Comparison of ENCODE assay signal across 1 cellular context in the genomic region with DNA sequence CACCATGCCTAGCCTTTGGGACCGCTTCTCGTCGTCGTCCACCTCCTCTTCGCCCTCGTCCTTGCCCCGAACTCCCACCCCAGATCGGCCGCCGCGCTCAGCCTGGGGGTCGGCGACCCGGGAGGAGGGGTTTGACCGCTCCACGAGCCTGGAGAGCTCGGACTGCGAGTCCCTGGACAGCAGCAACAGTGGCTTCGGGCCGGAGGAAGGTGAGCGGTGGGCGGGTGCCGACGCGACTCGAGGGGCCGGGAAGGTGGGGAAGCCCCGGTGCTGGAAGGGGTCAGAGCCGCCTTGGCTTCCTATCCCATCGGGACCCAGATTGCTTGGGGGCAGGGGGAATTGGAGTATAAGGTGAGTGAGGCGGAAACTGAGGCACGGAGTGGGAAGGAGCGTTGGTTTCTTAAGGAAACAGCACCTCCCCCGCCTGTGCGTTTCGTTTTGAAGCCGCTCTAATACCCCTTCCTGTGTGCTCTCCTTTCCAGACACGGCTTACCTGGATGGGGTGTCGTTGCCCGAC.
TF ChIP-seq lines count a peak whose summit lies in the region.

No MANE protein-coding gene starts in this region.

TF ChIP-seq in K562, 482 proteins besides CTCF, POLR2A, EP300 and RAD21 (continued from another document and continues in another):
- TF ChIP-seq, protein P1, sequence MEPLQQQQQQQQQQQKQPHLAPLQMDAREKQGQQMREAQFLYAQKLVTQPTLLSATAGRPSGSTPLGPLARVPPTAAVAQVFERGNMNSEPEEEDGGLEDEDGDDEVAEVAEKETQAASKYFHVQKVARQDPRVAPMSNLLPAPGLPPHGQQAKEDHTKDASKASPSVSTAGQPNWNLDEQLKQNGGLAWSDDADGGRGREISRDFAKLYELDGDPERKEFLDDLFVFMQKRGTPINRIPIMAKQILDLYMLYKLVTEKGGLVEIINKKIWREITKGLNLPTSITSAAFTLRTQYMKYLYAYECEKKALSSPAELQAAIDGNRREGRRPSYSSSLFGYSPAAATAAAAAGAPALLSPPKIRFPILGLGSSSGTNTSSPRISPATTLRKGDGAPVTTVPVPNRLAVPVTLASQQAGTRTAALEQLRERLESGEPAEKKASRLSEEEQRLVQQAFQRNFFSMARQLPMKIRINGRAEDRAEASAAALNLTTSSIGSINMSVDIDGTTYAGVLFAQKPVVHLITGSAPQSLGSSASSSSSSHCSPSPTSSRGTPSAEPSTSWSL (CRISPR knock-in tag; IDR thresholded peaks at IDR 0.05; ENCODE audit: borderline replicate concordance): no peak
- TF ChIP-seq TBL1XR1 (IDR thresholded peaks at IDR 0.05; ENCODE audit: low read length in 2 of 2): no peak
- TF ChIP-seq, protein P2, sequence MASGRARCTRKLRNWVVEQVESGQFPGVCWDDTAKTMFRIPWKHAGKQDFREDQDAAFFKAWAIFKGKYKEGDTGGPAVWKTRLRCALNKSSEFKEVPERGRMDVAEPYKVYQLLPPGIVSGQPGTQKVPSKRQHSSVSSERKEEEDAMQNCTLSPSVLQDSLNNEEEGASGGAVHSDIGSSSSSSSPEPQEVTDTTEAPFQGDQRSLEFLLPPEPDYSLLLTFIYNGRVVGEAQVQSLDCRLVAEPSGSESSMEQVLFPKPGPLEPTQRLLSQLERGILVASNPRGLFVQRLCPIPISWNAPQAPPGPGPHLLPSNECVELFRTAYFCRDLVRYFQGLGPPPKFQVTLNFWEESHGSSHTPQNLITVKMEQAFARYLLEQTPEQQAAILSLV (tag; IDR thresholded peaks at IDR 0.05): no peak
- no peak for TF ChIP-seq FOXK2 (conservative IDR thresholded peaks at IDR 0.05 in 1 of 2, IDR thresholded peaks at IDR 0.05 in 1 of 2; ENCODE audit: low read depth in 2 of 2)
- TF ChIP-seq TAL1 (IDR thresholded peaks at IDR 0.05): no peak
- TF ChIP-seq TCF3 (CRISPR knock-in tag; IDR thresholded peaks at IDR 0.05): no peak
- peak; percentile 80 for TF ChIP-seq RBFOX2 (IDR thresholded peaks at IDR 0.05; ENCODE audit: low read depth, low read length)
- TF ChIP-seq KDM2B (CRISPR knock-in tag; IDR thresholded peaks at IDR 0.05): peak; percentile 67; the same call in 1 of the 2 replicates
- TF ChIP-seq, protein P3, sequence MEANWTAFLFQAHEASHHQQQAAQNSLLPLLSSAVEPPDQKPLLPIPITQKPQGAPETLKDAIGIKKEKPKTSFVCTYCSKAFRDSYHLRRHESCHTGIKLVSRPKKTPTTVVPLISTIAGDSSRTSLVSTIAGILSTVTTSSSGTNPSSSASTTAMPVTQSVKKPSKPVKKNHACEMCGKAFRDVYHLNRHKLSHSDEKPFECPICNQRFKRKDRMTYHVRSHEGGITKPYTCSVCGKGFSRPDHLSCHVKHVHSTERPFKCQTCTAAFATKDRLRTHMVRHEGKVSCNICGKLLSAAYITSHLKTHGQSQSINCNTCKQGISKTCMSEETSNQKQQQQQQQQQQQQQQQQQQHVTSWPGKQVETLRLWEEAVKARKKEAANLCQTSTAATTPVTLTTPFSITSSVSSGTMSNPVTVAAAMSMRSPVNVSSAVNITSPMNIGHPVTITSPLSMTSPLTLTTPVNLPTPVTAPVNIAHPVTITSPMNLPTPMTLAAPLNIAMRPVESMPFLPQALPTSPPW (CRISPR knock-in tag; IDR thresholded peaks at IDR 0.05): no peak
- TF ChIP-seq ERF (CRISPR knock-in tag; IDR thresholded peaks at IDR 0.05): 0 out of 2 replicates have a peak, but pooled peaks have one; percentile 7
- no peak for TF ChIP-seq HLTF (IDR thresholded peaks at IDR 0.05)
- TF ChIP-seq MTA1 (IDR thresholded peaks at IDR 0.05; ENCODE audit: borderline replicate concordance): peak; percentile 52; the same call in 1 of the 2 replicates
- no peak for TF ChIP-seq FOXP1 (CRISPR knock-in tag; IDR thresholded peaks at IDR 0.05)
- TF ChIP-seq MYBL2 (IDR thresholded peaks at IDR 0.05; ENCODE audit: low read depth): no peak
- no peak for TF ChIP-seq MYBL2 (CRISPR knock-in tag; IDR thresholded peaks at IDR 0.05; ENCODE audit: borderline replicate concordance)
- no peak for TF ChIP-seq PML (IDR thresholded peaks at IDR 0.05; ENCODE audit: low read length)
- no peak for TF ChIP-seq EHMT2 (IDR thresholded peaks at IDR 0.05)
- 0 out of 2 replicates have a peak, but pooled peaks have one; percentile 23 for TF ChIP-seq GTF2A2 (tag; IDR thresholded peaks at IDR 0.05)
- no peak for TF ChIP-seq C11orf30 (IDR thresholded peaks at IDR 0.05; ENCODE audit: low read depth)
- TF ChIP-seq CBFA2T3 (IDR thresholded peaks at IDR 0.05): no peak
- TF ChIP-seq JUN (IDR thresholded peaks at IDR 0.05; ENCODE audit: borderline replicate concordance, low read depth, low read length): no peak
- no peak for TF ChIP-seq JUN (CRISPR knock-in tag; IDR thresholded peaks at IDR 0.05; ENCODE audit: borderline replicate concordance)
- TF ChIP-seq NFIC (IDR thresholded peaks at IDR 0.05): no peak
- TF ChIP-seq ZFPM2 (CRISPR knock-in tag; IDR thresholded peaks at IDR 0.05): peak; percentile 48
- TF ChIP-seq NR2C2 (CRISPR knock-in tag; IDR thresholded peaks at IDR 0.05): no peak
- TF ChIP-seq NR2C2 (tag; IDR thresholded peaks at IDR 0.05): no peak
- no peak for TF ChIP-seq SRSF1 (IDR thresholded peaks at IDR 0.05; ENCODE audit: low read depth, low read length)
- no peak for TF ChIP-seq FOXK1 (CRISPR knock-in tag; IDR thresholded peaks at IDR 0.05; ENCODE audit: borderline replicate concordance)
- peak; percentile 24 to 58; a peak in 3 of 4 replicates for TF ChIP-seq TRIM24 (IDR thresholded peaks at IDR 0.05)
- TF ChIP-seq ZNF146 (CRISPR knock-in tag; IDR thresholded peaks at IDR 0.05; ENCODE audit: unreplicated experiment): no peak
- TF ChIP-seq CSDE1 (IDR thresholded peaks at IDR 0.05): no peak
- no peak for TF ChIP-seq ZNF75A (CRISPR knock-in tag; IDR thresholded peaks at IDR 0.05)
- TF ChIP-seq, protein P4, sequence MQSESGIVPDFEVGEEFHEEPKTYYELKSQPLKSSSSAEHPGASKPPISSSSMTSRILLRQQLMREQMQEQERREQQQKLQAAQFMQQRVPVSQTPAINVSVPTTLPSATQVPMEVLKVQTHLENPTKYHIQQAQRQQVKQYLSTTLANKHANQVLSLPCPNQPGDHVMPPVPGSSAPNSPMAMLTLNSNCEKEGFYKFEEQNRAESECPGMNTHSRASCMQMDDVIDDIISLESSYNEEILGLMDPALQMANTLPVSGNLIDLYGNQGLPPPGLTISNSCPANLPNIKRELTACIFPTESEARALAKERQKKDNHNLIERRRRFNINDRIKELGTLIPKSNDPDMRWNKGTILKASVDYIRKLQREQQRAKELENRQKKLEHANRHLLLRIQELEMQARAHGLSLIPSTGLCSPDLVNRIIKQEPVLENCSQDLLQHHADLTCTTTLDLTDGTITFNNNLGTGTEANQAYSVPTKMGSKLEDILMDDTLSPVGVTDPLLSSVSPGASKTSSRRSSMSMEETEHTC (IDR thresholded peaks at IDR 0.05): no peak
- TF ChIP-seq PHB2 (IDR thresholded peaks at IDR 0.05; ENCODE audit: low read depth): no peak
- no peak for TF ChIP-seq SOX6 (IDR thresholded peaks at IDR 0.05)
- no peak for TF ChIP-seq RBM17 (IDR thresholded peaks at IDR 0.05; ENCODE audit: borderline replicate concordance, low read depth, low read length)
- no peak for TF ChIP-seq RB1 (IDR thresholded peaks at IDR 0.05; ENCODE audit: low read depth)
- TF ChIP-seq HDAC6 (IDR thresholded peaks at IDR 0.05; ENCODE audit: low read depth, low read length): no peak
- TF ChIP-seq CBX8 (IDR thresholded peaks at IDR 0.05; ENCODE audit: borderline replicate concordance, extremely low read depth, low read depth, low read length, poor library complexity, severe bottlenecking): no peak
- TF ChIP-seq ZNF445 (CRISPR knock-in tag; IDR thresholded peaks at IDR 0.05; ENCODE audit: low read depth): no peak
- 0 out of 2 replicates have a peak, but pooled peaks have one; percentile 2 for TF ChIP-seq NR1H2 (CRISPR knock-in tag; IDR thresholded peaks at IDR 0.05)
- TF ChIP-seq HSF4 (CRISPR knock-in tag; IDR thresholded peaks at IDR 0.05; ENCODE audit: borderline replicate concordance): no peak
- TF ChIP-seq, protein P5, sequence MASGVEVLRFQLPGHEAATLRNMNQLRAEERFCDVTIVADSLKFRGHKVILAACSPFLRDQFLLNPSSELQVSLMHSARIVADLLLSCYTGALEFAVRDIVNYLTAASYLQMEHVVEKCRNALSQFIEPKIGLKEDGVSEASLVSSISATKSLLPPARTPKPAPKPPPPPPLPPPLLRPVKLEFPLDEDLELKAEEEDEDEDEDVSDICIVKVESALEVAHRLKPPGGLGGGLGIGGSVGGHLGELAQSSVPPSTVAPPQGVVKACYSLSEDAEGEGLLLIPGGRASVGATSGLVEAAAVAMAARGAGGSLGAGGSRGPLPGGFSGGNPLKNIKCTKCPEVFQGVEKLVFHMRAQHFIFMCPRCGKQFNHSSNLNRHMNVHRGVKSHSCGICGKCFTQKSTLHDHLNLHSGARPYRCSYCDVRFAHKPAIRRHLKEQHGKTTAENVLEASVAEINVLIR (CRISPR knock-in tag; IDR thresholded peaks at IDR 0.05): no peak
- TF ChIP-seq MCM3 (IDR thresholded peaks at IDR 0.05): no peak
- TF ChIP-seq, protein P6, sequence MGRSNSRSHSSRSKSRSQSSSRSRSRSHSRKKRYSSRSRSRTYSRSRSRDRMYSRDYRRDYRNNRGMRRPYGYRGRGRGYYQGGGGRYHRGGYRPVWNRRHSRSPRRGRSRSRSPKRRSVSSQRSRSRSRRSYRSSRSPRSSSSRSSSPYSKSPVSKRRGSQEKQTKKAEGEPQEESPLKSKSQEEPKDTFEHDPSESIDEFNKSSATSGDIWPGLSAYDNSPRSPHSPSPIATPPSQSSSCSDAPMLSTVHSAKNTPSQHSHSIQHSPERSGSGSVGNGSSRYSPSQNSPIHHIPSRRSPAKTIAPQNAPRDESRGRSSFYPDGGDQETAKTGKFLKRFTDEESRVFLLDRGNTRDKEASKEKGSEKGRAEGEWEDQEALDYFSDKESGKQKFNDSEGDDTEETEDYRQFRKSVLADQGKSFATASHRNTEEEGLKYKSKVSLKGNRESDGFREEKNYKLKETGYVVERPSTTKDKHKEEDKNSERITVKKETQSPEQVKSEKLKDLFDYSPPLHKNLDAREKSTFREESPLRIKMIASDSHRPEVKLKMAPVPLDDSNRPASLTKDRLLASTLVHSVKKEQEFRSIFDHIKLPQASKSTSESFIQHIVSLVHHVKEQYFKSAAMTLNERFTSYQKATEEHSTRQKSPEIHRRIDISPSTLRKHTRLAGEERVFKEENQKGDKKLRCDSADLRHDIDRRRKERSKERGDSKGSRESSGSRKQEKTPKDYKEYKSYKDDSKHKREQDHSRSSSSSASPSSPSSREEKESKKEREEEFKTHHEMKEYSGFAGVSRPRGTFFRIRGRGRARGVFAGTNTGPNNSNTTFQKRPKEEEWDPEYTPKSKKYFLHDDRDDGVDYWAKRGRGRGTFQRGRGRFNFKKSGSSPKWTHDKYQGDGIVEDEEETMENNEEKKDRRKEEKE (IDR thresholded peaks at IDR 0.05; ENCODE audit: borderline replicate concordance in 1 of 2, control insufficient read depth in 1 of 2, low read depth in 2 of 2, low read length in 1 of 2): no peak
- TF ChIP-seq PCBP2 (IDR thresholded peaks at IDR 0.05; ENCODE audit: low read depth, low read length, poor library complexity, severe bottlenecking): no peak
- no peak for TF ChIP-seq NFRKB (IDR thresholded peaks at IDR 0.05; ENCODE audit: low read depth)
- no peak for TF ChIP-seq NFYB (IDR thresholded peaks at IDR 0.05; ENCODE audit: extremely low read depth, insufficient read length)
- no peak for TF ChIP-seq HEY1 (CRISPR knock-in tag; IDR thresholded peaks at IDR 0.05; ENCODE audit: borderline replicate concordance)
- TF ChIP-seq SLC30A9 (CRISPR knock-in tag; IDR thresholded peaks at IDR 0.05): 0 out of 2 replicates have a peak, but pooled peaks have one; percentile 19
- TF ChIP-seq DMBX1 (CRISPR knock-in tag; IDR thresholded peaks at IDR 0.05; ENCODE audit: borderline replicate concordance): no peak
- no peak for TF ChIP-seq XRCC5 (IDR thresholded peaks at IDR 0.05; ENCODE audit: low read depth, low read length)
- TF ChIP-seq, protein P7, sequence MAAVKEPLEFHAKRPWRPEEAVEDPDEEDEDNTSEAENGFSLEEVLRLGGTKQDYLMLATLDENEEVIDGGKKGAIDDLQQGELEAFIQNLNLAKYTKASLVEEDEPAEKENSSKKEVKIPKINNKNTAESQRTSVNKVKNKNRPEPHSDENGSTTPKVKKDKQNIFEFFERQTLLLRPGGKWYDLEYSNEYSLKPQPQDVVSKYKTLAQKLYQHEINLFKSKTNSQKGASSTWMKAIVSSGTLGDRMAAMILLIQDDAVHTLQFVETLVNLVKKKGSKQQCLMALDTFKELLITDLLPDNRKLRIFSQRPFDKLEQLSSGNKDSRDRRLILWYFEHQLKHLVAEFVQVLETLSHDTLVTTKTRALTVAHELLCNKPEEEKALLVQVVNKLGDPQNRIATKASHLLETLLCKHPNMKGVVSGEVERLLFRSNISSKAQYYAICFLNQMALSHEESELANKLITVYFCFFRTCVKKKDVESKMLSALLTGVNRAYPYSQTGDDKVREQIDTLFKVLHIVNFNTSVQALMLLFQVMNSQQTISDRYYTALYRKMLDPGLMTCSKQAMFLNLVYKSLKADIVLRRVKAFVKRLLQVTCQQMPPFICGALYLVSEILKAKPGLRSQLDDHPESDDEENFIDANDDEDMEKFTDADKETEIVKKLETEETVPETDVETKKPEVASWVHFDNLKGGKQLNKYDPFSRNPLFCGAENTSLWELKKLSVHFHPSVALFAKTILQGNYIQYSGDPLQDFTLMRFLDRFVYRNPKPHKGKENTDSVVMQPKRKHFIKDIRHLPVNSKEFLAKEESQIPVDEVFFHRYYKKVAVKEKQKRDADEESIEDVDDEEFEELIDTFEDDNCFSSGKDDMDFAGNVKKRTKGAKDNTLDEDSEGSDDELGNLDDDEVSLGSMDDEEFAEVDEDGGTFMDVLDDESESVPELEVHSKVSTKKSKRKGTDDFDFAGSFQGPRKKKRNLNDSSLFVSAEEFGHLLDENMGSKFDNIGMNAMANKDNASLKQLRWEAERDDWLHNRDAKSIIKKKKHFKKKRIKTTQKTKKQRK (IDR thresholded peaks at IDR 0.05; ENCODE audit: borderline replicate concordance, low read depth, low read length): no peak
- no peak for TF ChIP-seq TCFL5 (CRISPR knock-in tag; conservative IDR thresholded peaks at IDR 0.05)
- TF ChIP-seq HOXB6 (CRISPR knock-in tag; IDR thresholded peaks at IDR 0.05; ENCODE audit: borderline replicate concordance): 0 out of 2 replicates have a peak, but pooled peaks have one; percentile 33
